32 cellular contexts compared by ENCODE assay signal in the genomic region with DNA sequence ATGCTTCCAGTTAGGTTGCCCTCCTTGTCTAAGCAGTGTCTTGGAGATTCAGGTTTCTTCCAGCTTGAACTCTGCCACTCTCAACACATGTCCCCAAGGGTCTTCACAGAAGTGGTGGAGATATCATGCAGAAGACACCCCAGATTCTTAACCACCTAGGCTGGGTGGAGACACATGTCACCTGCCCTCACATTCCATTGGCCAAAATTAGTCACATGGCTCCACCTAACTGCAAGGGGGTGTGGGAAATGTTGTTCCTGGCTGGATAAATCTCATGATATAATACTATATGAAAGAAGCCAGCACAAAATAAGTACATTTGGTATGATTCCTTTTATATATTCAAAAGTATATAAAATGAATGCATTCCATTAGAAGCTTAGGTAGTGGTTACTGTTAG.
"Had no signal": no experiment of that assay in that cellular context is flagged by ENCODE, and none has a peak within 500 bp of the region (broad histone marks: within the 10 kb centered on the region; RNA-seq: fewer than 3 reads in every experiment).

No MANE protein-coding gene starts in this region.

- H3K27ac ChIP-seq: neural progenitor cell, neutrophil, ovary, parathyroid adenoma, psoas muscle, skin epidermis, spleen, stomach, thoracic aorta, thyroid gland, tibial nerve, upper lobe of left lung, uterus had no signal

- H3K9ac ChIP-seq: neural progenitor cell, parathyroid adenoma had no signal

- DNase-seq: naive B cell; naive thymus-derived CD8-positive, alpha-beta T cell; nephron progenitor cell; nucleus accumbens; ovary; posterior cingulate gyrus; psoas muscle; right cardiac atrium; spleen; stimulated activated CD4-positive, alpha-beta T cell treated with anti-CD3 and anti-CD28 coated beads, Interleukin-12 subunit alpha, Interleukin-12 subunit beta, amount 100 ng/mL, for 4 hours; stimulated activated CD4-positive, alpha-beta T cell treated with anti-CD3 and anti-CD28 coated beads, Interleukin-1b, Interleukin-23, amount 100 ng/mL, for 48 hours; stimulated activated CD4-positive, alpha-beta T cell treated with anti-CD3 and anti-CD28 coated beads, Interleukin-2, amount 100 ng/mL, for 48 hours; stimulated activated CD4-positive, alpha-beta T cell treated with anti-CD3 and anti-CD28 coated beads, Interleukin-4, amount 100 ng/mL, for 24 hours; stimulated activated naive B cell treated with anti-CD40 and anti-IgM and Interleukin-4, amounts not matched to agents 10 μg/mL and 1 μg/mL and 100 μg/mL, for 72 hours; stimulated activated naive CD4-positive, alpha-beta T cell treated with Interleukin-2 at 50 U/mL for 16 hours; stomach; thyroid gland; trophoblast cell; upper lobe of left lung; uterus had no signal

- H3K4me2 ChIP-seq: neural progenitor cell, smooth muscle cell had no signal

- H3K27ac Mint-ChIP-seq: naive B cell; naive thymus-derived CD8-positive, alpha-beta T cell; natural killer cell treated with Interleukin-12 subunit alpha and Interleukin-12 subunit beta and Interleukin-15 and Interleukin-18, amount 100 ng/mL, for 72 hours; nephron progenitor cell; neural progenitor cell; progenitor cell of endocrine pancreas; stimulated activated effector memory CD8-positive, alpha-beta T cell treated with anti-CD3 and anti-CD28 coated beads, Interleukin-12 subunit alpha, Interleukin-12 subunit beta, amount 100 ng/mL, for 72 hours; stimulated activated naive B cell treated with anti-CD40 and anti-IgM and Interleukin-4, amounts not matched to agents 10 μg/mL and 1 μg/mL and 100 μg/mL, for 72 hours; stimulated activated naive CD8-positive, alpha-beta T cell treated with anti-CD3 and anti-CD28 coated beads, Interleukin-15, Interleukin-2, amounts not matched to agents 100 ng/mL and 50 ng/mL, for 24 hours had no signal

- H3K4me3 Mint-ChIP-seq: naive B cell; naive thymus-derived CD8-positive, alpha-beta T cell; natural killer cell treated with Interleukin-12 subunit alpha and Interleukin-12 subunit beta and Interleukin-15 and Interleukin-18, amount 100 ng/mL, for 72 hours; nephron progenitor cell; neural progenitor cell; stimulated activated effector memory CD8-positive, alpha-beta T cell treated with anti-CD3 and anti-CD28 coated beads, Interleukin-12 subunit alpha, Interleukin-12 subunit beta, amount 100 ng/mL, for 72 hours; stimulated activated naive B cell treated with anti-CD40 and anti-IgM and Interleukin-4, amounts not matched to agents 10 μg/mL and 1 μg/mL and 100 μg/mL, for 72 hours; stimulated activated naive CD8-positive, alpha-beta T cell treated with anti-CD3 and anti-CD28 coated beads, Interleukin-15, Interleukin-2, amounts not matched to agents 100 ng/mL and 50 ng/mL, for 24 hours had no signal

- H3K36me3 Mint-ChIP-seq: naive B cell; natural killer cell treated with Interleukin-12 subunit alpha and Interleukin-12 subunit beta and Interleukin-15 and Interleukin-18, amount 100 ng/mL, for 72 hours; neural progenitor cell; stimulated activated effector memory CD8-positive, alpha-beta T cell treated with anti-CD3 and anti-CD28 coated beads, Interleukin-12 subunit alpha, Interleukin-12 subunit beta, amount 100 ng/mL, for 72 hours; stimulated activated naive B cell treated with anti-CD40 and anti-IgM and Interleukin-4, amounts not matched to agents 10 μg/mL and 1 μg/mL and 100 μg/mL, for 72 hours had no signal

- H3K9me3 ChIP-seq: neutrophil, ovary, psoas muscle, thoracic aorta, thyroid gland, upper lobe of left lung, uterus had no signal

- H3K9me3 Mint-ChIP-seq: natural killer cell treated with Interleukin-12 subunit alpha and Interleukin-12 subunit beta and Interleukin-15 and Interleukin-18, amount 100 ng/mL, for 72 hours; neural progenitor cell; stimulated activated effector memory CD8-positive, alpha-beta T cell treated with anti-CD3 and anti-CD28 coated beads, Interleukin-12 subunit alpha, Interleukin-12 subunit beta, amount 100 ng/mL, for 72 hours; stimulated activated naive CD8-positive, alpha-beta T cell treated with anti-CD3 and anti-CD28 coated beads, Interleukin-15, Interleukin-2, amounts not matched to agents 100 ng/mL and 50 ng/mL, for 24 hours had no signal

- H3K4me1 ChIP-seq: neural progenitor cell, parathyroid adenoma, psoas muscle, spleen, stomach, thyroid gland, tibial nerve, upper lobe of left lung, uterus had no signal

- ATAC-seq: naive thymus-derived CD8-positive, alpha-beta T cell; natural killer cell treated with Interleukin-12 subunit alpha and Interleukin-12 subunit beta and Interleukin-15 and Interleukin-18, amount 100 ng/mL, for 72 hours; psoas muscle; right cardiac atrium; sciatic nerve; stimulated activated effector memory CD8-positive, alpha-beta T cell treated with anti-CD3 and anti-CD28 coated beads, Interleukin-12 subunit alpha, Interleukin-12 subunit beta, amount 100 ng/mL, for 72 hours; stimulated activated naive B cell treated with anti-CD40 and anti-IgM and Interleukin-4, amounts not matched to agents 10 μg/mL and 1 μg/mL and 100 μg/mL, for 72 hours had no signal

- H3K4me3 ChIP-seq: neural progenitor cell, ovary, psoas muscle, skin epidermis, smooth muscle cell, spleen, stomach, thoracic aorta, thyroid gland, tibial nerve, upper lobe of left lung, uterus had no signal

- H3K27me3 ChIP-seq: neural progenitor cell, neutrophil, ovary, spleen, stomach, thyroid gland, tibial nerve, upper lobe of left lung, uterus had no signal

- H3K36me3 ChIP-seq: neural progenitor cell, neutrophil, ovary, spleen, stomach, thoracic aorta, thyroid gland, tibial nerve, upper lobe of left lung, uterus had no signal

- H2AFZ ChIP-seq: neural progenitor cell, parathyroid adenoma had no signal

- H3K27me3 Mint-ChIP-seq: progenitor cell of endocrine pancreas had no signal

- H3K79me2 ChIP-seq: parathyroid adenoma had no signal

- H3K4me1 Mint-ChIP-seq: naive B cell; naive thymus-derived CD8-positive, alpha-beta T cell; stimulated activated effector memory CD8-positive, alpha-beta T cell treated with anti-CD3 and anti-CD28 coated beads, Interleukin-12 subunit alpha, Interleukin-12 subunit beta, amount 100 ng/mL, for 72 hours; stimulated activated naive B cell treated with anti-CD40 and anti-IgM and Interleukin-4, amounts not matched to agents 10 μg/mL and 1 μg/mL and 100 μg/mL, for 72 hours had no signal
